ENCODE assay signal across 11 cellular contexts in the genomic region with DNA sequence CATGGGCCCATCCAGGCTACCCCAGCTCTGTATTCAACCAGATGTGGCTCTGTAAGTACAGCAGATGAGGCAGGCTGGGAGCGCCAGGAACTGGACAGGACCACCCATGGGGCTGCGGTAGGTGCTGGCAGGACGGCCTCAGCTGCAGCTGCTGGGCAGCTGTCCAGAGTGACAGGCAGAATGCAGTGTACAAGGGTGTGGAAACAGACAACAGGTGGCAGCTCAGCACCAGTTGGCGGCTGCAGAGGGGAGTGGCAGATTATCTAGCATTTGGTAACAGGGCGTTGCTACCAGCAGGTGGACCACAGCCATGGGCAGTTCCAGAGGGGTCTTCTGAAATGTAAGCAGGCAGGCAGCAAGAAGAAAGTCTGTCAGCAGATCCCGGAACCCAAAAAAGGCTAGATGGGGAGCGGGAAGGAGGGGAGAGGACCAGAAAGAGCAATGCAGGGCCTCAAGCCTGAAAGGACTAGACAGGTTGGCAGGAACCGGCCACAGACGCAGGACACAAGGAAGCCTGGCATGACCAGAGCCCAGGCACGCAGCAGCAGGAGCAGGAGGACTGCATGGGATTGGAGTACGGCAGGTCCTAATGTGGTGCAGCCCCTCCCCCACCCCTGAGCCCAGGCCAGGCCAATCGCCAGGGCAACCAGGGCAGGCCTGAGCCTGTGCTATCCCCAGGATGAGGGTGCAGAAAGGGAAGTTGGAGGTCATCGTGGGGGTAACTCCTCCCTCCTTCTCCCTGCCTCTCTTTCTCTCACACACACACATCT. TPM values are rescaled to one million over a fixed set of nuclear protein-coding genes. Genes with fewer than 3 reads are reported as not detected.
A peak's percentile ranks its signal among the peaks of the same experiment; 100 is the strongest.
DNase-seq lines count a peak whose midpoint lies in the region; ATAC-seq and TF ChIP-seq lines count a peak whose summit lies in the region.
"Had no signal": no experiment of that assay in that cellular context is flagged by ENCODE, and none has a peak within 500 bp of the region (broad histone marks: within the 10 kb centered on the region; RNA-seq: fewer than 3 reads in every experiment).

No MANE protein-coding gene starts in this region.

- TF ChIP-seq POLR2A in vagina (IDR thresholded peaks at IDR 0.05) = no peak

- H3K4me1 ChIP-seq in right atrium auricular region (peaks cover 0 to 19% of the 10 kb centered on the region in 2 donors), SJSA1 (replicated peaks) (peaks cover 25% of the 10 kb centered on the region), aorta (ENCODE audit: control insufficient read depth in 1 of 2, insufficient read depth in 2 of 2, low read length in 2 of 2) (no peaks in the 10 kb centered on the region), vagina (peaks cover 7% of the 10 kb centered on the region)

- WGBS in aorta, 2 donors = 66 to 68% methylated on average over 13 of the region's 13 CpGs

- H3K27ac ChIP-seq in right atrium auricular region = peak overlapping the region in 1 of 2 donors; percentile 53
- H3K27ac ChIP-seq in SJSA1 = no peak overlapping the region
- no peak overlapping the region for H3K27ac ChIP-seq in aorta (ENCODE audit: low read depth in 1 of 2, low read length in 2 of 2)
- H3K27ac ChIP-seq in vagina = no peak overlapping the region

- H3K9me3 ChIP-seq in right atrium auricular region (no peaks in the 10 kb centered on the region), SJSA1 (replicated peaks) (no peaks in the 10 kb centered on the region), aorta (ENCODE audit: control insufficient read depth, low read length) (no peaks in the 10 kb centered on the region), vagina (no peaks in the 10 kb centered on the region)

- no peaks in the 10 kb centered on the region for H3K27me3 ChIP-seq in right atrium auricular region
- H3K27me3 ChIP-seq in SJSA1 (replicated peaks) = no peaks in the 10 kb centered on the region
- H3K27me3 ChIP-seq in aorta (ENCODE audit: control insufficient read depth in 1 of 2, insufficient read depth in 2 of 2, low read length in 1 of 2) = no peaks in the 10 kb centered on the region
- H3K27me3 ChIP-seq in vagina = no peaks in the 10 kb centered on the region

- ATAC-seq in Right ventricle myocardium superior (ENCODE audit: poor library complexity) (peak; percentile 87), left colon (peak; percentile 94), aorta (ENCODE audit: low FRiP score) (peak; percentile 53)

- H3K36me3 ChIP-seq in right atrium auricular region (no peaks in the 10 kb centered on the region), SJSA1 (no peaks in the 10 kb centered on the region), aorta (ENCODE audit: control insufficient read depth in 1 of 2, insufficient read depth in 2 of 2, low read length in 1 of 2) (no peaks in the 10 kb centered on the region), vagina (no peaks in the 10 kb centered on the region)

- DNase-seq in Right ventricle myocardium superior (peak; percentile 77), right atrium auricular region (ENCODE audit: low spot score) (no peak), SJSA1 (ENCODE audit: low read depth in 1 of 2, low spot score in 2 of 2) (peak; percentile 60 to 82), left colon (peak; percentile 87 to 90), aorta (no peak), vagina (ENCODE audit: extremely low spot score in 2 of 2) (no peak), NCI-H2107 treated with DMSO at 0.1 percent for 48 hours (lab: John Stamatoyannopoulos, UW; ENCODE audit: unreplicated experiment) (no peak), NCI-H187 (lab: John Stamatoyannopoulos, UW) (no peak)
- DNase-seq: activated CD8-positive, alpha-beta memory T cell treated with anti-CD3 and anti-CD28 coated beads, Interleukin-2, amount 50 U/mL, for 4 hours had no signal

- H3K4me3 ChIP-seq in right atrium auricular region (no peak overlapping the region), SJSA1 (no peak overlapping the region), aorta (ENCODE audit: low read length in 2 of 2) (no peak overlapping the region), vagina (no peak overlapping the region)
- H3K4me3 ChIP-seq: coronary artery had no signal

- no peak for TF ChIP-seq CTCF in right atrium auricular region (IDR thresholded peaks at IDR 0.05)
- TF ChIP-seq CTCF in vagina (IDR thresholded peaks at IDR 0.05) = no peak

- intact Hi-C loops in Right ventricle myocardium superior (cut with DNase I) (no loop called here), left colon (cut with DNase I, micrococcal nuclease) (no loop called here), aorta (cut with DNase I) (no loop called here), vagina (cut with DNase I) (no loop called here)

RNA-seq across cellular contexts. Expression of a gene that starts 24.7 kb away (rescaled TPM):
- total RNA-seq in Right ventricle myocardium superior (120 TPM), right atrium auricular region (100 to 1,000 TPM in 1 of 2 donors, 10 to 100 TPM in 1; 66.0 to 128 TPM), left colon (10 to 100 TPM; 68.5 to 74.0 TPM), aorta (100 to 1,000 TPM; 148 to 258 TPM), vagina (146 TPM)
- total RNA-seq in SJSA1 (2014; rRNA removed; shearing (Covaris generic)) = 60.1 and 65.3 TPM in 2 replicates
- 100 to 1,000 TPM in 1 of 2 donors, 10 to 100 TPM in 1; 48.8 to 182 TPM for polyA plus RNA-seq in aorta
- polyA plus RNA-seq: keratinocyte had no signal

Comparison
In these comparisons a context has a peak if more than half of its experiments do, and no peak if none do; other contexts are left out.
1. DNase-seq: peak in Right ventricle myocardium superior (single experiment), SJSA1 (2 of 2) and left colon (2 of 2); none in right atrium auricular region (single experiment), aorta (0 of 2), vagina (0 of 2), NCI-H2107 treated with DMSO at 0.1 percent for 48 hours (single experiment) and NCI-H187 (0 of 2).
2. Peak in every context shown above with its lines, with median percentiles within 50 percentile points of each other: ATAC-seq.